Comparison of ENCODE assay signal across 9 cellular contexts in the genomic region with DNA sequence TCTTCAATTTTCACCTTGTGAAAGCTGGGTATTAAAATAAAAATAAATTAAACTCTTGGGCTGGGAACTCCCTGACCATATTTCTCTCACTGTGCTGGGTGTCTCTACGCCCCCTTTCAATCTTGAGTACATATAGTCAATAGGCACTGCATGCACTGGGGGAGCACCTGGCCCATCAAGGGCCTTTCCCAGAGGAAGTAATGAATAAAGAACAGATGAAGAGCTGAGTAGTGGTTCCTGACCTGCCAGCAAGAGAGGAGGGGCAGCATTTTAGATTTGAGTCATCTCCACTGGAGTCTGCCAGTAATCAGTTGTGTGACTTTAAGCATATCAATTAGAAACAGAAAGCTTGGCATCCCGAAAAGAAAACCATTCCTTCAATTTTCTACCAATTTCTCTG. TPM values are rescaled to one million over a fixed set of nuclear protein-coding genes. Genes with fewer than 3 reads are reported as not detected.
DNase-seq lines count a peak whose midpoint lies in the region; ATAC-seq and TF ChIP-seq lines count a peak whose summit lies in the region.
"Had no signal": no experiment of that assay in that cellular context is flagged by ENCODE, and none has a peak within 500 bp of the region (broad histone marks: within the 10 kb centered on the region; RNA-seq: fewer than 3 reads in every experiment).

No MANE protein-coding gene starts in this region.

- H3K27ac ChIP-seq in ascending aorta, result no peak overlapping the region
- H3K27ac ChIP-seq: thoracic aorta had no signal

- peaks cover 0 to 2% of the 10 kb centered on the region in 2 donors for H3K4me1 ChIP-seq in ascending aorta

- H3K27me3 ChIP-seq in ascending aorta, result no peaks in the 10 kb centered on the region

- POLR2A ChIA-PET in GM10248 (lab: Yijun Ruan, JAX), result no interaction called here

- no peak for TF ChIP-seq CTCF in GM10248 (IDR thresholded peaks at IDR 0.05; ENCODE audit: control extremely low read depth, extremely low read depth, low read depth, missing control alignments)
- no peak for TF ChIP-seq CTCF in epithelial cell of esophagus (IDR thresholded peaks at IDR 0.05; ENCODE audit: insufficient read depth, low read depth, low read length, missing control alignments)
- no peak for TF ChIP-seq CTCF in ascending aorta (IDR thresholded peaks at IDR 0.05)

- intact Hi-C loops in ascending aorta (cut with DNase I), result no loop called here

- H3K36me3 ChIP-seq in ascending aorta, result no peaks in the 10 kb centered on the region
- H3K36me3 ChIP-seq: thoracic aorta had no signal

- ATAC-seq in GM21360 (IDR thresholded peaks at IDR 0.05; ENCODE audit: unreplicated experiment), result peak; percentile 92
- ATAC-seq in HG03565 (IDR thresholded peaks at IDR 0.05; ENCODE audit: unreplicated experiment), result peak; percentile 69

- no peaks in the 10 kb centered on the region for H3K9me3 ChIP-seq in ascending aorta
- H3K9me3 ChIP-seq: thoracic aorta had no signal

- CTCF ChIA-PET in GM10248 (lab: Yijun Ruan, JAX), result interaction anchor here (0.9 to 1.2 kb wide), 4 partner anchors 14 to 65 kb away, joined by 3 to 4 read pairs (median 3); no protein-coding TSS in a partner anchor

- DNase-seq in GM10248 (ENCODE audit: extremely low spot score), result peak; percentile 71
- DNase-seq in epithelial cell of esophagus (ENCODE audit: low read depth), result peak; percentile 28
- no peak for DNase-seq in ascending aorta (ENCODE audit: low spot score in 2 of 2)
- no peak for DNase-seq in LoVo (ENCODE audit: low spot score)
- DNase-seq in NCI-H2081 treated with DMSO at 0.1 percent for 48 hours (lab: John Stamatoyannopoulos, UW), result no peak
- DNase-seq in ecto neural progenitor cell (ENCODE audit: low spot score), result no peak

- H3K4me3 ChIP-seq in epithelial cell of esophagus (ENCODE audit: low read length) (no peak overlapping the region), ascending aorta (no peak overlapping the region)
- H3K4me3 ChIP-seq: thoracic aorta had no signal

RNA-seq across cellular contexts. Expression of gene MAPKAP1, which starts 6.2 kb away (rescaled TPM):
- 49.6 TPM for total RNA-seq in ascending aorta

RNA-seq across cellular contexts. Expression of gene PBX3, which starts 46.4 kb away (rescaled TPM):
- 24.3 TPM for total RNA-seq in ascending aorta

Comparison
In these comparisons a context has a peak if more than half of its experiments do, and no peak if none do; other contexts are left out.
1. DNase-seq: peak in GM10248 (single experiment) and epithelial cell of esophagus (single experiment); none in ascending aorta (0 of 2), LoVo (single experiment), NCI-H2081 treated with DMSO at 0.1 percent for 48 hours (single experiment) and ecto neural progenitor cell (single experiment).